In genomic region chr9:87386490-87386889, GRCh38 we compare ENCODE assay signal across 28 cellular contexts.
DNase-seq lines count a peak whose midpoint lies in the region; ATAC-seq and TF ChIP-seq lines count a peak whose summit lies in the region.
"Had no signal": no experiment of that assay in that cellular context is flagged by ENCODE, and none has a peak within 500 bp of the region (broad histone marks: within the 10 kb centered on the region; RNA-seq: fewer than 3 reads in every experiment).

No MANE protein-coding gene starts in this region.

- peak overlapping the region; percentile 100 for H3K27ac ChIP-seq in SJSA1
- H3K27ac ChIP-seq: 22Rv1, coronary artery, KMS-11, neural progenitor cell, psoas muscle, upper lobe of left lung had no signal

- H3K9me3 ChIP-seq in SJSA1 (replicated peaks), result no peaks in the 10 kb centered on the region
- H3K9me3 ChIP-seq: psoas muscle, upper lobe of left lung had no signal

- DNase-seq in NCI-H1092 treated with DMSO at 0.1 percent for 48 hours (lab: John Stamatoyannopoulos, UW) (peak; percentile 5), NCI-H1092 (lab: John Stamatoyannopoulos, UW) (no peak), SJSA1 (ENCODE audit: low read depth in 1 of 2, low spot score in 2 of 2) (peak in 1 of 2 experiments; percentile 53), kidney tubule cell (ENCODE audit: low spot score) (peak; percentile 59), renal cortical epithelial cell (ENCODE audit: low read depth) (peak; percentile 46), DMS79 (lab: John Stamatoyannopoulos, UW) (no peak), HFFc6 (no peak)
- DNase-seq: activated gamma-delta T cell treated with Interleukin-2 at 50 U/mL for 16 hours; CD4-positive, alpha-beta T cell; DMS 273 treated with DMSO at 0.1 percent for 48 hours; hippocampal formation; NCI-H1048; NCI-H187 treated with DMSO at 0.1 percent for 48 hours; NCI-H2227 treated with DMSO at 0.1 percent for 48 hours; NCI-H82; psoas muscle; SHP77; stimulated activated CD4-positive, alpha-beta T cell treated with anti-CD3 and anti-CD28 coated beads, Interleukin-1b, Interleukin-23, amount 100 ng/mL, for 48 hours; substantia nigra; upper lobe of left lung had no signal

- H3K27me3 ChIP-seq in SJSA1 (replicated peaks), result no peaks in the 10 kb centered on the region
- H3K27me3 ChIP-seq: neural progenitor cell, upper lobe of left lung had no signal

- H3K4me3 Mint-ChIP-seq in HFFc6, result no peak overlapping the region
- H3K4me3 Mint-ChIP-seq: CD4-positive, alpha-beta T cell; neural progenitor cell had no signal

- H3K27ac Mint-ChIP-seq in HFFc6, result no peak overlapping the region
- H3K27ac Mint-ChIP-seq: CD4-positive, alpha-beta T cell; neural progenitor cell had no signal

- H3K36me3 Mint-ChIP-seq in HFFc6 (ENCODE audit: low read depth), result peaks cover 5% of the 10 kb centered on the region; the same call in 1 of the 2 replicates
- H3K36me3 Mint-ChIP-seq: neural progenitor cell had no signal

- H3K9me3 Mint-ChIP-seq in HFFc6, result no peaks in the 10 kb centered on the region
- H3K9me3 Mint-ChIP-seq: CD4-positive, alpha-beta T cell; neural progenitor cell had no signal

- H3K36me3 ChIP-seq in SJSA1, result no peaks in the 10 kb centered on the region
- H3K36me3 ChIP-seq: neural progenitor cell, upper lobe of left lung had no signal

- TF ChIP-seq CTCF in HFFc6 (IDR thresholded peaks at IDR 0.05), result no peak

- no peak overlapping the region for H3K4me3 ChIP-seq in SJSA1
- H3K4me3 ChIP-seq: coronary artery, lung, neural progenitor cell, psoas muscle, upper lobe of left lung had no signal

- H3K27me3 Mint-ChIP-seq in HFFc6 (ENCODE audit: insufficient read depth), result peaks cover 13% of the 10 kb centered on the region

- no peak for ATAC-seq in GM18498 (IDR thresholded peaks at IDR 0.05; ENCODE audit: unreplicated experiment)
- ATAC-seq: activated CD4-positive, CD25-positive, alpha-beta regulatory T cell treated with anti-CD3 and anti-CD28 coated beads, Interleukin-2, amount 50 U/mL, for 24 hours; esophagus mucosa; psoas muscle had no signal

- peaks cover 10% of the 10 kb centered on the region; the same call in 1 of the 2 replicates for H3K4me1 Mint-ChIP-seq in HFFc6 (ENCODE audit: low read depth)
- H3K4me1 Mint-ChIP-seq: neural progenitor cell had no signal

- H3K4me1 ChIP-seq in SJSA1 (replicated peaks), result peaks cover 79% of the 10 kb centered on the region
- H3K4me1 ChIP-seq: neural progenitor cell, psoas muscle had no signal

Comparison
In these comparisons a context has a peak if more than half of its experiments do, and no peak if none do; other contexts are left out.
1. DNase-seq: peak in NCI-H1092 treated with DMSO at 0.1 percent for 48 hours (single experiment), kidney tubule cell (single experiment) and renal cortical epithelial cell (single experiment); none in NCI-H1092 (single experiment), DMS79 (single experiment) and HFFc6 (single experiment).